ENCODE assay signal across 2 cellular contexts in the genomic region with DNA sequence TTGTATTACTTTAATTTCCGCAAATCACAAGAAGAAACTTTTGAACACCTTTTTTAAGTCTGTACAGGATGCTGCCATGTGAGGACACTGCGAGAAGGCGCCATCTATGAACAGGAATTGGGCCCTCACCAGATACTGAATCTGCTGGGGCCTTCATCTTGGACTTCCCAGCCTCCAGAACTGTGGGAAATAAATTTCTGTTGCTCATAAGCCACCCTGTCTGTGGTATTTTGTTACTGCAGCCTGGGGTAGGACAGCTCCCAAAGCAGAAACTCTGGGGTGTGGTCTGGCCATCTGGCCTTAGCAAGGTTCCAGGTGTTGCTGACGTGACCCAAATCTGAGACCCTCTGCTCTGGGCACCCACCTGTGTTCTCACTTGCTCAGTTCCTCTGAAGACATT.
A peak's percentile ranks its signal among the peaks of the same experiment; 100 is the strongest.
TF ChIP-seq lines count a peak whose summit lies in the region.

No MANE protein-coding gene starts in this region.

TF ChIP-seq in HepG2, 621 proteins besides CTCF, POLR2A, EP300 and RAD21:
- peak; percentile 93 for TF ChIP-seq ZNF564 (CRISPR knock-in tag; IDR thresholded peaks at IDR 0.05)
- TF ChIP-seq, protein P1, sequence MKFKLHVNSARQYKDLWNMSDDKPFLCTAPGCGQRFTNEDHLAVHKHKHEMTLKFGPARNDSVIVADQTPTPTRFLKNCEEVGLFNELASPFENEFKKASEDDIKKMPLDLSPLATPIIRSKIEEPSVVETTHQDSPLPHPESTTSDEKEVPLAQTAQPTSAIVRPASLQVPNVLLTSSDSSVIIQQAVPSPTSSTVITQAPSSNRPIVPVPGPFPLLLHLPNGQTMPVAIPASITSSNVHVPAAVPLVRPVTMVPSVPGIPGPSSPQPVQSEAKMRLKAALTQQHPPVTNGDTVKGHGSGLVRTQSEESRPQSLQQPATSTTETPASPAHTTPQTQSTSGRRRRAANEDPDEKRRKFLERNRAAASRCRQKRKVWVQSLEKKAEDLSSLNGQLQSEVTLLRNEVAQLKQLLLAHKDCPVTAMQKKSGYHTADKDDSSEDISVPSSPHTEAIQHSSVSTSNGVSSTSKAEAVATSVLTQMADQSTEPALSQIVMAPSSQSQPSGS (CRISPR knock-in tag; IDR thresholded peaks at IDR 0.05) = no peak

TF ChIP-seq in HCT116, 20 proteins besides CTCF, POLR2A, EP300 and RAD21:
- TF ChIP-seq CEBPB (IDR thresholded peaks at IDR 0.05; ENCODE audit: low read depth) = no peak
TF ChIP-seq in HCT116: peak in this region for 0.
